ENCODE assay signal across 12 cellular contexts in genomic region chr3:73509066-73509465, GRCh38.
A peak's percentile ranks its signal among the peaks of the same experiment; 100 is the strongest.
DNase-seq lines count a peak whose midpoint lies in the region; ATAC-seq and TF ChIP-seq lines count a peak whose summit lies in the region.
"Had no signal": no experiment of that assay in that cellular context is flagged by ENCODE, and none has a peak within 500 bp of the region (broad histone marks: within the 10 kb centered on the region; RNA-seq: fewer than 3 reads in every experiment).

No MANE protein-coding gene starts in this region.

- H3K4me1 ChIP-seq in NT2/D1 (ENCODE audit: insufficient read depth, insufficient read length) (peaks cover 7% of the 10 kb centered on the region), muscle layer of colon (ENCODE audit: insufficient read depth, low read length) (peaks cover 77% of the 10 kb centered on the region), subcutaneous abdominal adipose tissue (ENCODE audit: control insufficient read depth in 5 of 5, insufficient read depth in 5 of 5, low read length in 5 of 5) (peaks cover 0 to 20% (median 11%) of the 10 kb centered on the region in 5 donors), breast epithelium (peaks cover 0 to 8% of the 10 kb centered on the region in 2 donors)

- H3K27me3 ChIP-seq in NT2/D1 (ENCODE audit: insufficient read depth, insufficient read length): no peaks in the 10 kb centered on the region
- H3K27me3 ChIP-seq in muscle layer of colon (ENCODE audit: control insufficient read depth in 1 of 2, insufficient read depth in 2 of 2, low read length in 2 of 2): no peaks in the 10 kb centered on the region
- H3K27me3 ChIP-seq in subcutaneous abdominal adipose tissue (ENCODE audit: control insufficient read depth in 5 of 5, insufficient read depth in 4 of 5, low read length in 5 of 5): no peaks in the 10 kb centered on the region
- no peaks in the 10 kb centered on the region for H3K27me3 ChIP-seq in breast epithelium

- TF ChIP-seq POLR2A in breast epithelium (IDR thresholded peaks at IDR 0.05): no peak

- intact Hi-C loops in breast epithelium (cut with DNase I; ENCODE audit: low total_unique reads): no loop called here

- no peaks in the 10 kb centered on the region for H3K9me3 ChIP-seq in NT2/D1 (ENCODE audit: insufficient read depth, low read length)
- no peaks in the 10 kb centered on the region for H3K9me3 ChIP-seq in muscle layer of colon (ENCODE audit: low read length)
- no peaks in the 10 kb centered on the region for H3K9me3 ChIP-seq in subcutaneous abdominal adipose tissue (ENCODE audit: control insufficient read depth in 5 of 5, low read length in 5 of 5)
- H3K9me3 ChIP-seq in breast epithelium: no peaks in the 10 kb centered on the region
- H3K9me3 ChIP-seq: Caco-2 had no signal

- DNase-seq in NT2/D1 (ENCODE audit: low read depth, low spot score): no peak
- DNase-seq in coronary artery (ENCODE audit: low spot score): no peak
- no peak for DNase-seq in breast epithelium (ENCODE audit: low spot score in 2 of 2)
- no peak for DNase-seq in NCI-H1930 (lab: John Stamatoyannopoulos, UW)
- DNase-seq: activated CD4-positive, alpha-beta T cell treated with anti-CD3 and anti-CD28 coated beads, Interleukin-2, amount 50 U/mL, for 4 hours; activated gamma-delta T cell; effector memory CD8-positive, alpha-beta T cell had no signal

- H3K9ac ChIP-seq in NT2/D1 (ENCODE audit: insufficient read length, low read depth): peak overlapping the region; percentile 21
- no peak overlapping the region for H3K9ac ChIP-seq in muscle layer of colon (ENCODE audit: low read length)
- no peak overlapping the region for H3K9ac ChIP-seq in subcutaneous abdominal adipose tissue (ENCODE audit: low read length in 5 of 5)
- H3K9ac ChIP-seq: neural progenitor cell had no signal

- no peaks in the 10 kb centered on the region for H3K36me3 ChIP-seq in NT2/D1 (ENCODE audit: insufficient read depth, insufficient read length, low read length)
- H3K36me3 ChIP-seq in muscle layer of colon (ENCODE audit: insufficient read depth, low read length): no peaks in the 10 kb centered on the region
- H3K36me3 ChIP-seq in subcutaneous abdominal adipose tissue (ENCODE audit: control insufficient read depth in 5 of 5, insufficient read depth in 5 of 5, low read length in 5 of 5): no peaks in the 10 kb centered on the region
- H3K36me3 ChIP-seq in breast epithelium: no peaks in the 10 kb centered on the region
- H3K36me3 ChIP-seq: neural progenitor cell had no signal

- H3K27ac ChIP-seq in coronary artery (peak overlapping the region; percentile 63 to 78), muscle layer of colon (ENCODE audit: low read depth, low read length) (peak overlapping the region; percentile 73), subcutaneous abdominal adipose tissue (ENCODE audit: low read depth, low read length) (peak overlapping the region; percentile 30), breast epithelium (peak overlapping the region in 1 of 2 donors; percentile 27)
- H3K27ac ChIP-seq: neural progenitor cell had no signal

- ATAC-seq in HG02840 (IDR thresholded peaks at IDR 0.05; ENCODE audit: low FRiP score, unreplicated experiment): no peak
- ATAC-seq: effector memory CD8-positive, alpha-beta T cell had no signal

- TF ChIP-seq CTCF in coronary artery (IDR thresholded peaks at IDR 0.05) (no peak), breast epithelium (IDR thresholded peaks at IDR 0.05) (no peak)

- no peak overlapping the region for H3K4me3 ChIP-seq in NT2/D1 (ENCODE audit: insufficient read length, low read depth)
- H3K4me3 ChIP-seq in coronary artery: no peak overlapping the region
- H3K4me3 ChIP-seq in muscle layer of colon (ENCODE audit: low read depth in 1 of 2, low read length in 2 of 2): no peak overlapping the region
- H3K4me3 ChIP-seq in subcutaneous abdominal adipose tissue (ENCODE audit: low read depth in 1 of 5, low read length in 5 of 5): no peak overlapping the region
- H3K4me3 ChIP-seq in breast epithelium: no peak overlapping the region
- H3K4me3 ChIP-seq: neural progenitor cell had no signal
